Comparison of ENCODE assay signal across 18 cellular contexts in genomic region chr7:26690135-26690534, GRCh38.
"Had no signal": no experiment of that assay in that cellular context is flagged by ENCODE, and none has a peak within 500 bp of the region (broad histone marks: within the 10 kb centered on the region; RNA-seq: fewer than 3 reads in every experiment).

No MANE protein-coding gene starts in this region.

- H3K27ac ChIP-seq: gastrocnemius medialis, heart right ventricle, WERI-Rb-1 had no signal

- H3K9me3 ChIP-seq: gastrocnemius medialis, heart right ventricle, mucosa of descending colon had no signal

- DNase-seq: activated CD4-positive, alpha-beta memory T cell treated with anti-CD3 and anti-CD28 coated beads, Interleukin-2, amount 10 ng/mL, durations not matched to agents 7 days and 5 days; activated CD4-positive, alpha-beta T cell treated with anti-CD3 and anti-CD28 coated beads for 36 hours; activated effector memory CD4-positive, alpha-beta T cell treated with anti-CD3 and anti-CD28 coated beads, Interleukin-2, amount 50 U/mL, for 16 hours; activated T-cell treated with anti-CD3 and anti-CD28 coated beads, Interleukin-2, amount 50 U/mL, for 4 hours; central memory CD4-positive, alpha-beta T cell; cortex of kidney; effector CD8-positive, alpha-beta T cell; gastrocnemius medialis; heart right ventricle; mucosa of descending colon; naive thymus-derived CD4-positive, alpha-beta T cell; posterior cingulate gyrus; retina; T-helper 17 cell; WERI-Rb-1 had no signal

- H3K36me3 Mint-ChIP-seq: activated naive CD4-positive, alpha-beta T cell treated with anti-CD3 and anti-CD28 coated beads, Interleukin-2, amount 50 U/mL, for 72 hours; naive thymus-derived CD4-positive, alpha-beta T cell; stimulated activated effector memory CD8-positive, alpha-beta T cell treated with anti-CD3 and anti-CD28 coated beads, Interleukin-12 subunit alpha, Interleukin-12 subunit beta, amount 100 ng/mL, for 72 hours had no signal

- ATAC-seq: activated CD4-positive, alpha-beta T cell treated with anti-CD3 and anti-CD28 coated beads for 36 hours; activated naive CD4-positive, alpha-beta T cell treated with anti-CD3 and anti-CD28 coated beads, Interleukin-2, amount 50 U/mL, for 72 hours; activated T-cell treated with anti-CD3 and anti-CD28 coated beads, Interleukin-2, amount 50 U/mL, for 4 hours; gastrocnemius medialis; heart right ventricle; mucosa of descending colon; naive thymus-derived CD4-positive, alpha-beta T cell; stimulated activated effector memory CD8-positive, alpha-beta T cell treated with anti-CD3 and anti-CD28 coated beads, Interleukin-12 subunit alpha, Interleukin-12 subunit beta, amount 100 ng/mL, for 72 hours; T-helper 17 cell had no signal

- H3K27ac Mint-ChIP-seq: activated CD4-positive, alpha-beta memory T cell treated with anti-CD3 and anti-CD28 coated beads, Interleukin-2, amount 10 ng/mL, durations not matched to agents 7 days and 5 days; activated CD4-positive, alpha-beta T cell treated with anti-CD3 and anti-CD28 coated beads for 36 hours; activated naive CD4-positive, alpha-beta T cell treated with anti-CD3 and anti-CD28 coated beads, Interleukin-2, amount 50 U/mL, for 72 hours; naive thymus-derived CD4-positive, alpha-beta T cell; stimulated activated effector memory CD8-positive, alpha-beta T cell treated with anti-CD3 and anti-CD28 coated beads, Interleukin-12 subunit alpha, Interleukin-12 subunit beta, amount 100 ng/mL, for 72 hours; T-helper 17 cell had no signal

- H3K9me3 Mint-ChIP-seq: activated CD4-positive, alpha-beta memory T cell treated with anti-CD3 and anti-CD28 coated beads, Interleukin-2, amount 10 ng/mL, durations not matched to agents 7 days and 5 days; activated naive CD4-positive, alpha-beta T cell treated with anti-CD3 and anti-CD28 coated beads, Interleukin-2, amount 50 U/mL, for 72 hours; activated T-cell treated with anti-CD3 and anti-CD28 coated beads, Interleukin-2, amount 50 U/mL, for 4 hours; naive thymus-derived CD4-positive, alpha-beta T cell; stimulated activated effector memory CD8-positive, alpha-beta T cell treated with anti-CD3 and anti-CD28 coated beads, Interleukin-12 subunit alpha, Interleukin-12 subunit beta, amount 100 ng/mL, for 72 hours had no signal

- H3K4me3 ChIP-seq: gastrocnemius medialis, heart right ventricle, lung, mucosa of descending colon had no signal

- H3K4me3 Mint-ChIP-seq: activated CD4-positive, alpha-beta memory T cell treated with anti-CD3 and anti-CD28 coated beads, Interleukin-2, amount 10 ng/mL, durations not matched to agents 7 days and 5 days; activated CD4-positive, alpha-beta T cell treated with anti-CD3 and anti-CD28 coated beads for 36 hours; activated T-cell treated with anti-CD3 and anti-CD28 coated beads, Interleukin-2, amount 50 U/mL, for 4 hours; naive thymus-derived CD4-positive, alpha-beta T cell; stimulated activated effector memory CD8-positive, alpha-beta T cell treated with anti-CD3 and anti-CD28 coated beads, Interleukin-12 subunit alpha, Interleukin-12 subunit beta, amount 100 ng/mL, for 72 hours; T-helper 17 cell had no signal

- H3K27me3 ChIP-seq: gastrocnemius medialis had no signal

- H3K4me1 Mint-ChIP-seq: activated CD4-positive, alpha-beta T cell treated with anti-CD3 and anti-CD28 coated beads for 36 hours; stimulated activated effector memory CD8-positive, alpha-beta T cell treated with anti-CD3 and anti-CD28 coated beads, Interleukin-12 subunit alpha, Interleukin-12 subunit beta, amount 100 ng/mL, for 72 hours; T-helper 17 cell had no signal

- H3K36me3 ChIP-seq: gastrocnemius medialis, heart right ventricle, WERI-Rb-1 had no signal
